1 cellular context compared by ENCODE assay signal in genomic region chr7:70480913-70481579, GRCh38.
TF ChIP-seq lines count a peak whose summit lies in the region.

No MANE protein-coding gene starts in this region.

TF ChIP-seq in H1, 55 proteins besides CTCF, POLR2A, EP300 and RAD21:
- TF ChIP-seq E2F6 (IDR thresholded peaks at IDR 0.05) (no peak), ZNF274 (IDR thresholded peaks at IDR 0.05; ENCODE audit: borderline replicate concordance, extremely low read depth, low read length) (no peak), GABPA (IDR thresholded peaks at IDR 0.05; ENCODE audit: borderline replicate concordance, insufficient read depth, low read length) (no peak), GTF2F1 (IDR thresholded peaks at IDR 0.05; ENCODE audit: borderline replicate concordance, low read depth, low read length) (no peak), YY1 (IDR thresholded peaks at IDR 0.05; ENCODE audit: low read depth, low read length) (no peak), HDAC6 (IDR thresholded peaks at IDR 0.05; ENCODE audit: low read depth, low read length) (no peak), SIN3A (conservative IDR thresholded peaks at IDR 0.05 in 1 of 2, IDR thresholded peaks at IDR 0.05 in 1 of 2; ENCODE audit: low read depth in 1 of 2, low read length in 2 of 2) (no peak), NANOG (IDR thresholded peaks at IDR 0.05; ENCODE audit: insufficient read depth, low read depth, low read length, poor library complexity, severe bottlenecking) (no peak), SAP30 (IDR thresholded peaks at IDR 0.05; ENCODE audit: insufficient read depth, insufficient replicate concordance, low read length) (no peak), BCL11A (IDR thresholded peaks at IDR 0.05; ENCODE audit: low read depth in 2 of 2, low read length in 2 of 2) (no peak), USF2 (IDR thresholded peaks at IDR 0.05; ENCODE audit: low read length) (no peak), HDAC2 (IDR thresholded peaks at IDR 0.05; ENCODE audit: borderline replicate concordance in 1 of 2, low read depth in 2 of 2, low read length in 2 of 2) (no peak)
